1 cellular context compared by ENCODE assay signal in genomic region chr2:143258126-143258892, GRCh38.
TF ChIP-seq lines count a peak whose summit lies in the region.

No MANE protein-coding gene starts in this region.

TF ChIP-seq in K562, 482 proteins besides CTCF, POLR2A, EP300 and RAD21 (continued from another document):
- TF ChIP-seq SMARCE1 (IDR thresholded peaks at IDR 0.05), result 0 out of 2 replicates have a peak, but pooled peaks have one; percentile 16
- TF ChIP-seq TFE3 (CRISPR knock-in tag; IDR thresholded peaks at IDR 0.05), result no peak
- no peak for TF ChIP-seq ZNF143 (CRISPR knock-in tag; IDR thresholded peaks at IDR 0.05)
- TF ChIP-seq CTBP1 (IDR thresholded peaks at IDR 0.05; ENCODE audit: borderline replicate concordance), result 0 out of 2 replicates have a peak, but pooled peaks have one; percentile 32
- no peak for TF ChIP-seq GABPB2 (CRISPR knock-in tag; conservative IDR thresholded peaks at IDR 0.05)
- no peak for TF ChIP-seq ZNF398 (CRISPR knock-in tag; IDR thresholded peaks at IDR 0.05)
- peak; percentile 68 for TF ChIP-seq ARID1B (IDR thresholded peaks at IDR 0.05)
- peak; percentile 26; the same call in 1 of the 2 replicates for TF ChIP-seq FOXM1 (IDR thresholded peaks at IDR 0.05; ENCODE audit: low read depth)
- no peak for TF ChIP-seq FOXM1 (CRISPR knock-in tag; IDR thresholded peaks at IDR 0.05; ENCODE audit: low read depth)
- TF ChIP-seq PRPF4 (IDR thresholded peaks at IDR 0.05; ENCODE audit: insufficient read depth, low read depth, low read length, poor library complexity, severe bottlenecking), result no peak
- peak; percentile 74 for TF ChIP-seq CBFA2T3 (IDR thresholded peaks at IDR 0.05)
- 0 out of 2 replicates have a peak, but pooled peaks have one; percentile 10 for TF ChIP-seq NCOR1 (IDR thresholded peaks at IDR 0.05)
- peak in 1 of 2 experiments; percentile 54; a peak in 2 of 4 replicates for TF ChIP-seq RCOR1 (IDR thresholded peaks at IDR 0.05; ENCODE audit: borderline replicate concordance in 1 of 2, low read depth in 2 of 2, low read length in 2 of 2)
- peak; percentile 44 for TF ChIP-seq CBFA2T2 (conservative IDR thresholded peaks at IDR 0.05)
